1 cellular context compared by ENCODE assay signal in the genomic region with DNA sequence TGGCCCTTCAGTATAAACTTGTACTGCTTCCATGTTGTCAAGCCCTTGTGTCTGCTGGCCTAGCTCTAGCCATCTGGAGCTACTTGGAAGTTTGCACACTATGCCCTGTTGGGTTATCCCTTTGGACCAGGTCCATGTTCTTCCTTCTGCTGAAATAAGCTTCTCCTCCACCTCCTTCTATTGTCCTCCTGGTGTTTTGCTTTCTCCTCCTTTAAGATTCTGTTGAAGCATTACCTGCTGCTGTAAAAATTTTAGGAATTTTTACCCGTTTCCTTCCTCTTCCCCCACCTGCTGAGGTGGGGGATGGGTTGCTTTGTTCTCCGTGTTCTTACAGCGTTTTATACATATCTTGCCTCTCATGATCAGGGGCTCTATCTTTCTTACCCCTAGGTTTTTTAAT.
TF ChIP-seq lines count a peak whose summit lies in the region.

No MANE protein-coding gene starts in this region.

TF ChIP-seq in Ishikawa, 13 proteins besides CTCF, POLR2A, EP300 and RAD21 (continued from another document):
- TF ChIP-seq, protein P1, sequence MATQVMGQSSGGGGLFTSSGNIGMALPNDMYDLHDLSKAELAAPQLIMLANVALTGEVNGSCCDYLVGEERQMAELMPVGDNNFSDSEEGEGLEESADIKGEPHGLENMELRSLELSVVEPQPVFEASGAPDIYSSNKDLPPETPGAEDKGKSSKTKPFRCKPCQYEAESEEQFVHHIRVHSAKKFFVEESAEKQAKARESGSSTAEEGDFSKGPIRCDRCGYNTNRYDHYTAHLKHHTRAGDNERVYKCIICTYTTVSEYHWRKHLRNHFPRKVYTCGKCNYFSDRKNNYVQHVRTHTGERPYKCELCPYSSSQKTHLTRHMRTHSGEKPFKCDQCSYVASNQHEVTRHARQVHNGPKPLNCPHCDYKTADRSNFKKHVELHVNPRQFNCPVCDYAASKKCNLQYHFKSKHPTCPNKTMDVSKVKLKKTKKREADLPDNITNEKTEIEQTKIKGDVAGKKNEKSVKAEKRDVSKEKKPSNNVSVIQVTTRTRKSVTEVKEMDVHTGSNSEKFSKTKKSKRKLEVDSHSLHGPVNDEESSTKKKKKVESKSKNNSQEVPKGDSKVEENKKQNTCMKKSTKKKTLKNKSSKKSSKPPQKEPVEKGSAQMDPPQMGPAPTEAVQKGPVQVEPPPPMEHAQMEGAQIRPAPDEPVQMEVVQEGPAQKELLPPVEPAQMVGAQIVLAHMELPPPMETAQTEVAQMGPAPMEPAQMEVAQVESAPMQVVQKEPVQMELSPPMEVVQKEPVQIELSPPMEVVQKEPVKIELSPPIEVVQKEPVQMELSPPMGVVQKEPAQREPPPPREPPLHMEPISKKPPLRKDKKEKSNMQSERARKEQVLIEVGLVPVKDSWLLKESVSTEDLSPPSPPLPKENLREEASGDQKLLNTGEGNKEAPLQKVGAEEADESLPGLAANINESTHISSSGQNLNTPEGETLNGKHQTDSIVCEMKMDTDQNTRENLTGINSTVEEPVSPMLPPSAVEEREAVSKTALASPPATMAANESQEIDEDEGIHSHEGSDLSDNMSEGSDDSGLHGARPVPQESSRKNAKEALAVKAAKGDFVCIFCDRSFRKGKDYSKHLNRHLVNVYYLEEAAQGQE (IDR thresholded peaks at IDR 0.05; ENCODE audit: low read depth), result no peak
- TF ChIP-seq, protein P2, sequence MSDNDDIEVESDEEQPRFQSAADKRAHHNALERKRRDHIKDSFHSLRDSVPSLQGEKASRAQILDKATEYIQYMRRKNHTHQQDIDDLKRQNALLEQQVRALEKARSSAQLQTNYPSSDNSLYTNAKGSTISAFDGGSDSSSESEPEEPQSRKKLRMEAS (IDR thresholded peaks at IDR 0.05), result no peak
- TF ChIP-seq CREB1 (IDR thresholded peaks at IDR 0.05; ENCODE audit: low read depth) (no peak), EGR1 (IDR thresholded peaks at IDR 0.05) (no peak), NFIC (IDR thresholded peaks at IDR 0.05) (0 out of 2 replicates have a peak, but pooled peaks have one; percentile 32), ZBTB7A (IDR thresholded peaks at IDR 0.05; ENCODE audit: low read depth) (no peak)
